ENCODE assay signal across 1 cellular context in genomic region chr2:231711677-231712461, GRCh38.
TF ChIP-seq lines count a peak whose summit lies in the region.

No MANE protein-coding gene starts in this region.

TF ChIP-seq in SK-N-SH, 30 proteins besides CTCF, POLR2A, EP300 and RAD21 (continued from another document):
- TF ChIP-seq FOSL2 (IDR thresholded peaks at IDR 0.05; ENCODE audit: borderline replicate concordance, low read depth): no peak
- no peak for TF ChIP-seq USF2 (IDR thresholded peaks at IDR 0.05; ENCODE audit: borderline replicate concordance, low read depth, low read length)
- no peak for TF ChIP-seq RCOR1 (IDR thresholded peaks at IDR 0.05; ENCODE audit: low read length)
- no peak for TF ChIP-seq CHD2 (IDR thresholded peaks at IDR 0.05; ENCODE audit: low read length, partially characterized antibody)
- TF ChIP-seq POLR2AphosphoS5 (IDR thresholded peaks at IDR 0.05; ENCODE audit: low read depth, low read length): no peak
- TF ChIP-seq GATA2 (CRISPR knock-in tag; IDR thresholded peaks at IDR 0.05): no peak
- no peak for TF ChIP-seq ELF1 (IDR thresholded peaks at IDR 0.05)
- TF ChIP-seq IRF3 (IDR thresholded peaks at IDR 0.05; ENCODE audit: low read depth, low read length): no peak
- no peak for TF ChIP-seq MXI1 (IDR thresholded peaks at IDR 0.05; ENCODE audit: low read depth, low read length)
- no peak for TF ChIP-seq TCF12 (IDR thresholded peaks at IDR 0.05)
TF ChIP-seq in SK-N-SH: peak in this region for 0.
